In the genomic region with DNA sequence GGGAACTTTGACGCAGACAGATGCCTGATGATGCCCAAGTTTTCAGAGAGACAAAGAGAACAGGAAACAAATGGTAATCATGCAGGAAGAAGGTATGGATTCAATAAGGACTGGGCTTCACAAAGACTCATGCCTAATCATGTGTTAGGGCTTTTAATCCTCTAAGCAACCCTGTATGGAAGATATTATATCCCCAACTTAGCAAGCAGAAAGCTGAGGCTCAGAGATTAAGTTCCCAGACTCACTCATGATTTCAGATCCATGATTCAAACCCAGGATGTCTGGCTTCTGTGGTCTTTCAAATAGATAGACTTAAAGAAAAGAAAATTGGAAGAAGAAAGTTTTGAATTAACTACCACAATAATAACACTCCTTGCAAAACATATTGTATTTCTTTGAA, we compare ENCODE assay signal across 21 cellular contexts. TPM values are rescaled to one million over a fixed set of nuclear protein-coding genes. Genes with fewer than 3 reads are reported as not detected.
A peak's percentile ranks its signal among the peaks of the same experiment; 100 is the strongest.
DNase-seq lines count a peak whose midpoint lies in the region; ATAC-seq and TF ChIP-seq lines count a peak whose summit lies in the region.
"Had no signal": no experiment of that assay in that cellular context is flagged by ENCODE, and none has a peak within 500 bp of the region (broad histone marks: within the 10 kb centered on the region; RNA-seq: fewer than 3 reads in every experiment).

No MANE protein-coding gene starts in this region.

- no peak for DNase-seq in DND-41
- DNase-seq in SJSA1 (ENCODE audit: low read depth in 1 of 2, low spot score in 2 of 2), result peak in 1 of 2 experiments; percentile 21
- DNase-seq in dermis blood vessel endothelial cell, result peak; percentile 2
- no peak for DNase-seq in osteocyte (ENCODE audit: extremely low spot score, unreplicated experiment)
- DNase-seq in NCI-H2196 (lab: John Stamatoyannopoulos, UW; ENCODE audit: unreplicated experiment), result no peak
- DNase-seq in stimulated activated CD4-positive, alpha-beta T cell treated with anti-CD3 and anti-CD28 coated beads, Interleukin-2, amount 100 ng/mL, for 48 hours, result no peak
- DNase-seq: activated CD4-positive, alpha-beta T cell treated with anti-CD3 and anti-CD28 coated beads, Interleukin-2, amount 10 ng/mL, durations not matched to agents 7 days and 5 days; activated gamma-delta T cell; amygdala; GOT3; kidney glomerular epithelial cell; NCI-H1105; NCI-H2081 treated with DMSO at 0.1 percent for 48 hours; NCI-H526; Right ventricle myocardium superior; spleen; stimulated activated CD8-positive, alpha-beta memory T cell treated with anti-CD3 and anti-CD28 coated beads, Interleukin-4, amount 100 ng/mL, for 48 hours had no signal

- H3K9me3 ChIP-seq in DND-41 (ENCODE audit: insufficient read depth, low read length, severe bottlenecking) (no peaks in the 10 kb centered on the region), SJSA1 (replicated peaks) (no peaks in the 10 kb centered on the region)
- H3K9me3 ChIP-seq: spleen, suprapubic skin had no signal

- TF ChIP-seq CTCF in DND-41 (IDR thresholded peaks at IDR 0.05; ENCODE audit: borderline replicate concordance, extremely low read depth, low read length, poor library complexity, severe bottlenecking) (no peak), osteocyte (IDR thresholded peaks at IDR 0.05) (no peak)

- H4K20me1 ChIP-seq in DND-41 (ENCODE audit: insufficient read depth, low read length), result no peaks in the 10 kb centered on the region

- H3K4me3 ChIP-seq in DND-41 (ENCODE audit: low read depth in 1 of 2, low read length in 2 of 2), result no peak overlapping the region
- H3K4me3 ChIP-seq in SJSA1, result no peak overlapping the region
- H3K4me3 ChIP-seq: spleen, suprapubic skin had no signal

- H2AFZ ChIP-seq in DND-41 (ENCODE audit: low read depth, low read length), result peak overlapping the region; percentile 29; the same call in 1 of the 2 replicates

- ATAC-seq in DND-41 (ENCODE audit: insufficient read depth, low read depth) (no peak), GM18511 (IDR thresholded peaks at IDR 0.05; ENCODE audit: unreplicated experiment) (no peak)
- ATAC-seq: natural killer cell treated with Interleukin-12 subunit alpha and Interleukin-12 subunit beta and Interleukin-15 and Interleukin-18, amount 100 ng/mL, for 72 hours had no signal

- H3K36me3 Mint-ChIP-seq in osteocyte (ENCODE audit: unreplicated experiment), result no peaks in the 10 kb centered on the region
- H3K36me3 Mint-ChIP-seq: natural killer cell treated with Interleukin-12 subunit alpha and Interleukin-12 subunit beta and Interleukin-15 and Interleukin-18, amount 100 ng/mL, for 72 hours had no signal

- peaks cover 14% of the 10 kb centered on the region for H3K79me2 ChIP-seq in DND-41 (ENCODE audit: insufficient read depth, low read length)

- no peak overlapping the region for H3K4me2 ChIP-seq in DND-41 (ENCODE audit: insufficient read depth, low read length)

- no peak overlapping the region for H3K4me3 Mint-ChIP-seq in osteocyte (ENCODE audit: unreplicated experiment)
- H3K4me3 Mint-ChIP-seq: activated CD4-positive, alpha-beta T cell treated with anti-CD3 and anti-CD28 coated beads, Interleukin-2, amount 10 ng/mL, durations not matched to agents 7 days and 5 days; natural killer cell treated with Interleukin-12 subunit alpha and Interleukin-12 subunit beta and Interleukin-15 and Interleukin-18, amount 100 ng/mL, for 72 hours had no signal

- H3K4me1 ChIP-seq in DND-41 (ENCODE audit: insufficient read depth, low read length) (peaks cover 13% of the 10 kb centered on the region), SJSA1 (replicated peaks) (peaks cover 25% of the 10 kb centered on the region)

- H3K27me3 ChIP-seq in DND-41 (ENCODE audit: insufficient read depth, low read length, poor library complexity) (no peaks in the 10 kb centered on the region), SJSA1 (replicated peaks) (no peaks in the 10 kb centered on the region)
- H3K27me3 ChIP-seq: spleen, suprapubic skin had no signal

- no peaks in the 10 kb centered on the region for H3K27me3 Mint-ChIP-seq in osteocyte (ENCODE audit: unreplicated experiment)
- H3K27me3 Mint-ChIP-seq: activated CD4-positive, alpha-beta T cell treated with anti-CD3 and anti-CD28 coated beads, Interleukin-2, amount 10 ng/mL, durations not matched to agents 7 days and 5 days had no signal

- H3K9me3 Mint-ChIP-seq in osteocyte (ENCODE audit: unreplicated experiment), result no peaks in the 10 kb centered on the region
- H3K9me3 Mint-ChIP-seq: activated CD4-positive, alpha-beta T cell treated with anti-CD3 and anti-CD28 coated beads, Interleukin-2, amount 10 ng/mL, durations not matched to agents 7 days and 5 days; natural killer cell treated with Interleukin-12 subunit alpha and Interleukin-12 subunit beta and Interleukin-15 and Interleukin-18, amount 100 ng/mL, for 72 hours had no signal

- H3K36me3 ChIP-seq in DND-41 (ENCODE audit: insufficient read depth, low read length) (no peaks in the 10 kb centered on the region), SJSA1 (peaks cover 4% of the 10 kb centered on the region; the same call in 1 of the 2 replicates)
- H3K36me3 ChIP-seq: spleen, suprapubic skin had no signal

- no peak overlapping the region for H3K27ac ChIP-seq in DND-41 (ENCODE audit: low read length)
- H3K27ac ChIP-seq in SJSA1, result peak overlapping the region; percentile 71
- H3K27ac ChIP-seq: spleen, suprapubic skin had no signal

- H3K27ac Mint-ChIP-seq in osteocyte (ENCODE audit: unreplicated experiment), result peak overlapping the region; percentile 44
- H3K27ac Mint-ChIP-seq: activated CD4-positive, alpha-beta T cell treated with anti-CD3 and anti-CD28 coated beads, Interleukin-2, amount 10 ng/mL, durations not matched to agents 7 days and 5 days; natural killer cell treated with Interleukin-12 subunit alpha and Interleukin-12 subunit beta and Interleukin-15 and Interleukin-18, amount 100 ng/mL, for 72 hours; progenitor cell of endocrine pancreas had no signal

- H3K4me1 Mint-ChIP-seq in osteocyte (ENCODE audit: unreplicated experiment), result peaks cover 23% of the 10 kb centered on the region

- H3K9ac ChIP-seq in DND-41 (ENCODE audit: low read depth, low read length), result no peak overlapping the region

RNA-seq across cellular contexts. Expression of a gene that starts 4.1 kb away (rescaled TPM):
- total RNA-seq in SJSA1 (2014; rRNA removed; shearing (Covaris generic)), result 36.8 and 51.2 TPM in 2 replicates
- total RNA-seq in dermis blood vessel endothelial cell (63.1 and 93.1 TPM in 2 replicates), osteocyte (42.6 and 51.2 TPM in 2 replicates)
